Comparison of ENCODE assay signal across 15 cellular contexts in the genomic region with DNA sequence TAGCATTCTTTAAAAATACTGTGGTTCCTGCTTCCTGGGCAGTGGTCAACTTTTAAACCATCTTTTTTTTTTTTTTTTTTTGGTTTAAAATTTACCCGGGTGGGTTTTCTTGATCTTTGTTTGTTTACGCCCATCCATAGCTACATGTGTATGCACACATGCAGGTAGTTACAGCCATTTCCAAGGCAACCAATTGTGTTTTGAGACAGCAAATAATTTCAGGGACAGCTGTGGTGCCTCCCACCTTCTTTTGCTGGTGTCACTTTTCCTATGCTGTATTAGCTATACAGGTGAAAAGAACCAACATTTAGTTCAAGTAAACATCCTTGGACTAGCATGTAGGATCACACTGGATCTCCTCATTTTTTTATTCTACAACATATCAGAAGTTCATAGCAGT. TPM values are rescaled to one million over a fixed set of nuclear protein-coding genes. Genes with fewer than 3 reads are reported as not detected.
A peak's percentile ranks its signal among the peaks of the same experiment; 100 is the strongest.
DNase-seq lines count a peak whose midpoint lies in the region.
"Had no signal": no experiment of that assay in that cellular context is flagged by ENCODE, and none has a peak within 500 bp of the region (broad histone marks: within the 10 kb centered on the region; RNA-seq: fewer than 3 reads in every experiment).

No MANE protein-coding gene starts in this region.

- H3K27me3 Mint-ChIP-seq in immature natural killer cell (ENCODE audit: low read depth in 3 of 3), result peaks cover 0 to 3% (median 2%) of the 10 kb centered on the region in 3 donors

- H3K36me3 Mint-ChIP-seq in immature natural killer cell, result peaks cover 0 to 4% (median 3%) of the 10 kb centered on the region in 3 donors

- DNase-seq in NCI-H2227 (lab: John Stamatoyannopoulos, UW; ENCODE audit: unreplicated experiment), result peak; percentile 8
- DNase-seq in NCI-H2227 treated with DMSO at 0.1 percent for 48 hours (lab: John Stamatoyannopoulos, UW), result no peak
- peak; percentile 69 to 89 for DNase-seq in NCI-H2081 (lab: John Stamatoyannopoulos, UW)
- peak; percentile 92 for DNase-seq in NCI-H748 (lab: John Stamatoyannopoulos, UW; ENCODE audit: unreplicated experiment)
- DNase-seq in immature natural killer cell, result peak; percentile 45 to 64 (median 53)
- no peak for DNase-seq in GM03348 (ENCODE audit: low spot score)
- DNase-seq in C1 segment of cervical spinal cord (lab: John Stamatoyannopoulos, UW), result no peak
- DNase-seq in activated T-cell treated with anti-CD3 and anti-CD28 coated beads, Interleukin-2, amount 50 U/mL, for 48 hours, result no peak
- DNase-seq: DND-41, H7, HFFc6, NCI-H1092 treated with DMSO at 0.1 percent for 48 hours, NCI-H510A treated with DMSO at 0.1 percent for 48 hours, Peyer's patch had no signal

- no peaks in the 10 kb centered on the region for H3K9me3 Mint-ChIP-seq in immature natural killer cell
- H3K9me3 Mint-ChIP-seq: HFFc6; T-helper 1 cell treated with Interleukin-12 subunit alpha and Interleukin-12 subunit beta and Interleukin-4 antibody, amounts not matched to agents 30 μg/mL and 1 μg/mL, for 36 hours had no signal

- peak overlapping the region in 3 of 5 donors; percentile 2 to 11 (median 5) for H3K4me3 Mint-ChIP-seq in immature natural killer cell
- H3K4me3 Mint-ChIP-seq: HFFc6; T-helper 1 cell treated with Interleukin-12 subunit alpha and Interleukin-12 subunit beta and Interleukin-4 antibody, amounts not matched to agents 30 μg/mL and 1 μg/mL, for 36 hours had no signal

- H3K27ac Mint-ChIP-seq in immature natural killer cell, result peak overlapping the region in 4 of 6 donors; percentile 36 to 81 (median 40)
- H3K27ac Mint-ChIP-seq: HFFc6; T-helper 1 cell treated with Interleukin-12 subunit alpha and Interleukin-12 subunit beta and Interleukin-4 antibody, amounts not matched to agents 30 μg/mL and 1 μg/mL, for 36 hours had no signal

- H3K4me1 Mint-ChIP-seq in immature natural killer cell, result peaks cover 9 to 26% of the 10 kb centered on the region in 2 donors

RNA-seq across cellular contexts. Expression of a gene that starts 51.9 kb away (rescaled TPM):
- polyA plus RNA-seq in immature natural killer cell, result 100 to 1,000 TPM; 402 to 658 (median 537) TPM

Comparison
In these comparisons a context has a peak if more than half of its experiments do, and no peak if none do; other contexts are left out.
1. DNase-seq: peak in NCI-H2227 (single experiment), NCI-H2081 (2 of 2), NCI-H748 (single experiment) and immature natural killer cell (3 of 3); none in NCI-H2227 treated with DMSO at 0.1 percent for 48 hours (single experiment), GM03348 (single experiment), C1 segment of cervical spinal cord (0 of 14) and activated T-cell treated with anti-CD3 and anti-CD28 coated beads, Interleukin-2, amount 50 U/mL, for 48 hours (0 of 2).